Comparison of ENCODE assay signal across 10 cellular contexts in genomic region chr7:70040971-70041766, GRCh38.
DNase-seq lines count a peak whose midpoint lies in the region; ATAC-seq and TF ChIP-seq lines count a peak whose summit lies in the region.
"Had no signal": no experiment of that assay in that cellular context is flagged by ENCODE, and none has a peak within 500 bp of the region (broad histone marks: within the 10 kb centered on the region; RNA-seq: fewer than 3 reads in every experiment).

No MANE protein-coding gene starts in this region.

- BruUV-seq in PC-3 (replicated peaks; lab: Mats Ljungman, UMichigan) = no TSS peak

- intact Hi-C loops in PC-3 (cut with micrococcal nuclease) = no loop called here

- in situ Hi-C loops in astrocyte of the cerebellum (cut with HindIII; ENCODE audit: low sequenced_read_pairs) = no loop called here

- peak; percentile 75 to 78 for TF ChIP-seq RAD21 in liver (IDR thresholded peaks at IDR 0.05)

- no peak overlapping the region for H3K4me3 ChIP-seq in AG10803 (ENCODE audit: low read length)
- no peak overlapping the region for H3K4me3 ChIP-seq in astrocyte of the cerebellum (ENCODE audit: low read depth, low read length)
- no peak overlapping the region for H3K4me3 ChIP-seq in liver (ENCODE audit: low read depth in 1 of 3, low read length in 3 of 3)
- H3K4me3 ChIP-seq in PC-3 (ENCODE audit: low read length) = no peak overlapping the region
- H3K4me3 ChIP-seq: skin epidermis had no signal

- TF ChIP-seq CTCF in AG10803 (conservative IDR thresholded peaks at IDR 0.05; ENCODE audit: low read length) (peak; percentile 66), astrocyte of the cerebellum (IDR thresholded peaks at IDR 0.05; ENCODE audit: low read depth, low read length, missing control alignments) (peak; percentile 18), liver (IDR thresholded peaks at IDR 0.05; ENCODE audit: low read depth, low read length, missing input control) (peak; percentile 32), PC-3 (conservative IDR thresholded peaks at IDR 0.05; ENCODE audit: low read depth, low read length) (no peak)

- no peaks in the 10 kb centered on the region for H3F3A ChIP-seq in PC-3 (ENCODE audit: low read length, unreplicated experiment)

- H3K9me3 ChIP-seq in liver (ENCODE audit: control insufficient read depth in 4 of 4, low read length in 3 of 4) = no peaks in the 10 kb centered on the region
- no peaks in the 10 kb centered on the region; the same call in none of the 2 replicates for H3K9me3 ChIP-seq in PC-3 (ENCODE audit: low read length)

- H3K4me2 ChIP-seq in PC-3 (ENCODE audit: low read length) = no peak overlapping the region

- CTCF ChIA-PET in PC-3 (lab: Charles Lee) = no interaction called here

- H3K36me3 ChIP-seq in liver (ENCODE audit: control insufficient read depth in 4 of 4, insufficient read depth in 3 of 4, low read depth in 1 of 4, low read length in 3 of 4) = no peaks in the 10 kb centered on the region
- H3K36me3 ChIP-seq in PC-3 (ENCODE audit: low read depth, low read length) = no peaks in the 10 kb centered on the region

- no peaks in the 10 kb centered on the region for H3K9me2 ChIP-seq in PC-3 (replicated peaks; ENCODE audit: low read length)

- H3K27me3 ChIP-seq in liver (ENCODE audit: control insufficient read depth in 4 of 4, insufficient read depth in 4 of 4, low read length in 3 of 4) (no peaks in the 10 kb centered on the region), PC-3 (ENCODE audit: low read length) (no peaks in the 10 kb centered on the region)

- H3K9ac ChIP-seq in liver (ENCODE audit: low read depth in 1 of 2, low read length in 2 of 2) (no peak overlapping the region), PC-3 (ENCODE audit: low read length) (no peak overlapping the region)

- DNase-seq in AG10803 (ENCODE audit: low read depth) (peak; percentile 48), LHCN-M2 (ENCODE audit: low read depth) (peak; percentile 15), astrocyte of the cerebellum (ENCODE audit: low read depth) (peak; percentile 13), PC-3 (no peak)
- DNase-seq: effector CD4-positive, alpha-beta T cell had no signal

- ATAC-seq in GM18909 (IDR thresholded peaks at IDR 0.05; ENCODE audit: poor library complexity, unreplicated experiment) (no peak), GM21717 (IDR thresholded peaks at IDR 0.05; ENCODE audit: unreplicated experiment) (no peak), PC-3 (no peak), HG02870 (IDR thresholded peaks at IDR 0.05; ENCODE audit: unreplicated experiment) (no peak)

- H3K4me1 ChIP-seq in liver (ENCODE audit: control insufficient read depth in 4 of 4, insufficient read depth in 4 of 4, low read length in 3 of 4) (no peaks in the 10 kb centered on the region), PC-3 (ENCODE audit: insufficient read depth, low read length) (no peaks in the 10 kb centered on the region)

- no peaks in the 10 kb centered on the region for H3K79me2 ChIP-seq in PC-3 (ENCODE audit: low read length)

- POLR2A ChIA-PET in PC-3 (lab: Charles Lee; ENCODE audit: unreplicated experiment) = no interaction called here

- no peaks in the 10 kb centered on the region for H4K20me1 ChIP-seq in PC-3 (ENCODE audit: low read length)

- H3K27ac ChIP-seq in liver (ENCODE audit: low read depth in 1 of 2, low read length in 2 of 2) = no peak overlapping the region
- H3K27ac ChIP-seq in PC-3 (ENCODE audit: low read length) = no peak overlapping the region
- H3K27ac ChIP-seq: skin epidermis had no signal

- H2AFZ ChIP-seq in PC-3 (ENCODE audit: low read length) = no peak overlapping the region

TF ChIP-seq in liver, 16 proteins besides CTCF, POLR2A, EP300 and RAD21:
- no peak for TF ChIP-seq GABPA (IDR thresholded peaks at IDR 0.05 in 1 of 2, conservative IDR thresholded peaks at IDR 0.05 in 1 of 2)
- TF ChIP-seq YY1 (IDR thresholded peaks at IDR 0.05) = no peak
- no peak for TF ChIP-seq REST (IDR thresholded peaks at IDR 0.05)
- TF ChIP-seq TAF1 (conservative IDR thresholded peaks at IDR 0.05) = no peak
- TF ChIP-seq ZBTB33 (IDR thresholded peaks at IDR 0.05) = no peak
- TF ChIP-seq HNF4G (IDR thresholded peaks at IDR 0.05) = no peak
- no peak for TF ChIP-seq JUND (IDR thresholded peaks at IDR 0.05)
- no peak for TF ChIP-seq FOXA1 (IDR thresholded peaks at IDR 0.05)
- no peak for TF ChIP-seq HNF4A (conservative IDR thresholded peaks at IDR 0.05)
- no peak for TF ChIP-seq SP1 (IDR thresholded peaks at IDR 0.05)
- TF ChIP-seq ATF3 (IDR thresholded peaks at IDR 0.05) = no peak
- no peak for TF ChIP-seq EGR1 (IDR thresholded peaks at IDR 0.05; ENCODE audit: low read depth in 2 of 2)
- no peak for TF ChIP-seq FOXA2 (IDR thresholded peaks at IDR 0.05)
- TF ChIP-seq MAX (IDR thresholded peaks at IDR 0.05) = no peak
- TF ChIP-seq NR2F2 (IDR thresholded peaks at IDR 0.05) = no peak
- TF ChIP-seq RXRA (IDR thresholded peaks at IDR 0.05) = no peak
